Comparison of ENCODE assay signal across 19 cellular contexts in the genomic region with DNA sequence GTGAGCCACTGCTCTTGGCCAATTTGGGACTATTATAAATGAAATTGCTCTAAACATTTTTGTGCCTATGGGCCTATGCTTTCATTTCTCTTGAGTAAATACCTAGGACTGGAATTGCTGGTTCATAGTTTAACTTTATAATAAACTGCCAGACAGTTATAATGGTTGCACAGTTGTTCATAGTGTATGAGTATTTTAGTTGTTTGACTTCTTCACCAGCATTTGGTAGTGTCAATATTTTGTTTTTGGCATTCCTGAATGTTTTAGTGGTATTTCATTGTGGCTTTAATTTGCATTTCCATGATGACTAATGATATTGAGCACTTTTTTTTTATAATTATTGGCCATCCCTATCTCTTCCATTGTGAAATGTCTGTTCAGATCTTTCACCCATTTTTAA.
"Had no signal": no experiment of that assay in that cellular context is flagged by ENCODE, and none has a peak within 500 bp of the region (broad histone marks: within the 10 kb centered on the region; RNA-seq: fewer than 3 reads in every experiment).

No MANE protein-coding gene starts in this region.

- H3K27ac ChIP-seq: adrenal gland, cardiac muscle cell, epithelial cell of prostate, gastrocnemius medialis, left ventricle myocardium inferior, spleen, upper lobe of left lung had no signal

- H3K27me3 ChIP-seq: adrenal gland, cardiac muscle cell, gastrocnemius medialis, spleen, upper lobe of left lung had no signal

- H3K4me3 ChIP-seq: adrenal gland, cardiac muscle cell, gastrocnemius medialis, left ventricle myocardium inferior, spleen, upper lobe of left lung had no signal

- ATAC-seq: activated T-cell treated with anti-CD3 and anti-CD28 coated beads, Interleukin-2, amount 50 U/mL, for 4 hours; gastrocnemius medialis; naive thymus-derived CD4-positive, alpha-beta T cell; WTC11 had no signal

- DNase-seq: activated CD8-positive, alpha-beta memory T cell treated with anti-CD3 and anti-CD28 coated beads, Interleukin-2, amount 50 U/mL, for 48 hours; activated naive CD4-positive, alpha-beta T cell; activated T-cell treated with anti-CD3 and anti-CD28 coated beads, Interleukin-2, amount 50 U/mL, for 4 hours; adrenal gland; gastrocnemius medialis; hippocampal formation; kidney glomerular epithelial cell; left ventricle myocardium inferior; naive thymus-derived CD4-positive, alpha-beta T cell; occipital lobe; posterior cingulate gyrus; spleen; stimulated activated CD4-positive, alpha-beta T cell treated with anti-CD3 and anti-CD28 coated beads, Interleukin-4, amount 100 ng/mL, for 1 hour; stimulated activated naive CD4-positive, alpha-beta T cell treated with Interleukin-2 at 50 U/mL for 16 hours; T1000; upper lobe of left lung had no signal

- H3K9me3 ChIP-seq: adrenal gland, gastrocnemius medialis, left ventricle myocardium inferior, spleen, upper lobe of left lung had no signal

- H3K4me1 ChIP-seq: adrenal gland, gastrocnemius medialis, left ventricle myocardium inferior, upper lobe of left lung had no signal
